In the genomic region with DNA sequence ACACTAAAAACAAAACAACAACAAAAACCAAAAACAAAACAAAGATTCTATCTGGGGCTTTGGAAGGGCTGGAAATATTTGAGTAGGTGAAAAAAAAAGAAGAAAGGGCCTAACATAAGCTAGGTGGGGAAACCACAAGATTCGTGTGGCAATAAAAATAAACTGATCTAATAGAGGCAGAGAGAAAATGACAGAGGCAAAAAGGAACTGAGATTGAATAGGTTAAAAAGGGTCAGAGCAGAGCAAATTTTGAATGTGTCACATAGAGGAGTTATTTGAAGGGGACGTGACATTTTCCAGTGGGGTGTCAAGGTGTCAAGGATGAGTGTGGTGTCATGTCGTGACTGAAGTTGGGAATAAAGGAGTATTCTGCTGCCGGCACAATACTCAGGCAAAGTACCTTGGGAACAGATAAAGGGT, we compare ENCODE assay signal across 12 cellular contexts.
DNase-seq lines count a peak whose midpoint lies in the region; ATAC-seq and TF ChIP-seq lines count a peak whose summit lies in the region.
"Had no signal": no experiment of that assay in that cellular context is flagged by ENCODE, and none has a peak within 500 bp of the region (broad histone marks: within the 10 kb centered on the region; RNA-seq: fewer than 3 reads in every experiment).

No MANE protein-coding gene starts in this region.

- ATAC-seq in GM19395 (IDR thresholded peaks at IDR 0.05; ENCODE audit: unreplicated experiment) (peak; percentile 80), HG02798 (IDR thresholded peaks at IDR 0.05; ENCODE audit: poor library complexity, unreplicated experiment) (peak; percentile 62), HG03521 (IDR thresholded peaks at IDR 0.05; ENCODE audit: unreplicated experiment) (peak; percentile 66), esophagus mucosa (no peak)

- peak overlapping the region; percentile 22; the same call in 1 of the 2 replicates for H3K4me3 ChIP-seq in GM12864 (ENCODE audit: low read depth, low read length)

- no peak for TF ChIP-seq CTCF in GM12864 (IDR thresholded peaks at IDR 0.05; ENCODE audit: low read depth, low read length, missing control alignments)

- no peak for TF ChIP-seq POLR2A in erythroblast (IDR thresholded peaks at IDR 0.05; ENCODE audit: low read length)

- intact Hi-C loops in head of caudate nucleus (cut with DNase I), result no loop called here

- DNase-seq in GM12864 (ENCODE audit: low read depth) (peak; percentile 83), head of caudate nucleus (no peak), erythroblast (lab: John Stamatoyannopoulos, UW) (no peak)
- DNase-seq in activated CD8-positive, alpha-beta memory T cell treated with anti-CD3 and anti-CD28 coated beads, Interleukin-2, amount 50 U/mL, for 48 hours, result no peak
- DNase-seq: ACHN, endodermal cell, small intestine, T-helper 1 cell had no signal
